Comparison of ENCODE assay signal across 19 cellular contexts in genomic region chr15:63874616-63875015, GRCh38. TPM values are rescaled to one million over a fixed set of nuclear protein-coding genes. Genes with fewer than 3 reads are reported as not detected.
DNase-seq lines count a peak whose midpoint lies in the region; ATAC-seq and TF ChIP-seq lines count a peak whose summit lies in the region.
"Had no signal": no experiment of that assay in that cellular context is flagged by ENCODE, and none has a peak within 500 bp of the region (broad histone marks: within the 10 kb centered on the region; RNA-seq: fewer than 3 reads in every experiment).

No MANE protein-coding gene starts in this region.

- no peak overlapping the region for H3K27ac ChIP-seq in trophoblast cell (ENCODE audit: low read depth, low read length)
- H3K27ac ChIP-seq in left ventricle myocardium inferior (replicated peaks): no peak overlapping the region
- H3K27ac ChIP-seq: GM23248 had no signal

- H4K91ac ChIP-seq in trophoblast cell (ENCODE audit: low read depth, low read length): no peak overlapping the region

- DNase-seq in M059J (ENCODE audit: low read depth) (peak; percentile 33), epithelial cell of esophagus (ENCODE audit: low read depth) (peak; percentile 49), trophoblast cell (peak; percentile 98 to 99), left ventricle myocardium inferior (no peak)
- no peak for DNase-seq in activated CD4-positive, alpha-beta T cell treated with anti-CD3 and anti-CD28 coated beads, Interleukin-2, amount 50 U/mL, for 4 hours
- DNase-seq: ACHN; BE2C; C1 segment of cervical spinal cord; CD4-positive, CD25-positive, alpha-beta regulatory T cell; CD8-positive, alpha-beta memory T cell; COR-L47; DMS 273 treated with DMSO at 0.1 percent for 48 hours; DMS53; DND-41; EL; GM23248; HCEC 1CT had no signal

- H3K14ac ChIP-seq in trophoblast cell (ENCODE audit: low read length): no peak overlapping the region

- no peak overlapping the region for H3K18ac ChIP-seq in trophoblast cell (ENCODE audit: low read length)

- no peak overlapping the region for H3K4ac ChIP-seq in trophoblast cell (ENCODE audit: low read depth, low read length)

- TF ChIP-seq CTCF in epithelial cell of esophagus (IDR thresholded peaks at IDR 0.05; ENCODE audit: insufficient read depth, low read depth, low read length, missing control alignments): no peak
- no peak for TF ChIP-seq CTCF in left ventricle myocardium inferior (IDR thresholded peaks at IDR 0.05; ENCODE audit: borderline replicate concordance)

- no CpG with 5 or more reads among the region's 4 CpGs for WGBS in trophoblast cell (ENCODE audit: extremely low coverage, insufficient coverage, insufficient read length)

- H3K27me3 ChIP-seq in trophoblast cell (ENCODE audit: insufficient read depth, low read length) (no peaks in the 10 kb centered on the region), left ventricle myocardium inferior (ENCODE audit: low read depth) (no peaks in the 10 kb centered on the region)
- H3K27me3 ChIP-seq: BE2C had no signal

- H4K12ac ChIP-seq in trophoblast cell (ENCODE audit: low read depth, low read length): no peak overlapping the region

- H4K8ac ChIP-seq in trophoblast cell (ENCODE audit: low read depth, low read length): no peak overlapping the region

- H3K79me2 ChIP-seq in trophoblast cell (ENCODE audit: control insufficient read depth, insufficient read depth, low read length, poor library complexity): peaks cover 1% of the 10 kb centered on the region

- H2BK120ac ChIP-seq in trophoblast cell (ENCODE audit: insufficient read depth, low read length, poor library complexity): no peak overlapping the region

- H3K4me3 ChIP-seq in epithelial cell of esophagus (ENCODE audit: low read length) (no peak overlapping the region), trophoblast cell (ENCODE audit: low read depth, low read length) (no peak overlapping the region), left ventricle myocardium inferior (no peak overlapping the region)
- H3K4me3 ChIP-seq: GM23248 had no signal

- H3K4me1 ChIP-seq in trophoblast cell (ENCODE audit: control insufficient read depth in 1 of 2, insufficient read depth in 2 of 2, low read length in 2 of 2) (peaks cover 8 to 18% of the 10 kb centered on the region in 2 experiments), left ventricle myocardium inferior (no peaks in the 10 kb centered on the region)
- H3K4me1 ChIP-seq: BE2C had no signal

- no peak overlapping the region for H3K4me2 ChIP-seq in trophoblast cell (ENCODE audit: low read length)

- H2AK5ac ChIP-seq in trophoblast cell (ENCODE audit: low read length): no peak overlapping the region

- H3K9me3 ChIP-seq in trophoblast cell (ENCODE audit: insufficient read depth, low read depth, low read length) (peaks cover 1% of the 10 kb centered on the region), left ventricle myocardium inferior (replicated peaks) (peaks cover 8% of the 10 kb centered on the region)
- H3K9me3 ChIP-seq: BE2C had no signal

- peaks cover 23% of the 10 kb centered on the region for H3K79me1 ChIP-seq in trophoblast cell (ENCODE audit: low read length)

- no peak overlapping the region for H3K23ac ChIP-seq in trophoblast cell (ENCODE audit: low read length)

- H2BK12ac ChIP-seq in trophoblast cell (ENCODE audit: low read length): no peak overlapping the region

- intact Hi-C loops in left ventricle myocardium inferior (cut with micrococcal nuclease): no loop called here

- H3K9ac ChIP-seq in trophoblast cell (ENCODE audit: low read length): no peak overlapping the region
- H3K9ac ChIP-seq: GM23248 had no signal

- no peak for ATAC-seq in GM18520 (IDR thresholded peaks at IDR 0.05; ENCODE audit: unreplicated experiment)
- ATAC-seq: HepG2 had no signal

- no peak overlapping the region for H2BK5ac ChIP-seq in trophoblast cell (ENCODE audit: low read depth, low read length, poor library complexity)

- no peaks in the 10 kb centered on the region for H3K36me3 ChIP-seq in trophoblast cell (ENCODE audit: control insufficient read depth in 1 of 2, insufficient read depth in 2 of 2, low read length in 2 of 2)
- H3K36me3 ChIP-seq in left ventricle myocardium inferior: no peaks in the 10 kb centered on the region
- H3K36me3 ChIP-seq: BE2C had no signal

- no peak overlapping the region for H2AFZ ChIP-seq in trophoblast cell (ENCODE audit: insufficient read depth, low read length, poor library complexity)
- H2AFZ ChIP-seq: GM23248 had no signal

RNA-seq across cellular contexts. Expression of gene HERC1, which starts 40.9 kb away (rescaled TPM):
- 58.1 and 65.2 TPM in 2 replicates for total RNA-seq in M059J (2014; rRNA removed; shearing (Covaris generic))
- polyA plus RNA-seq in trophoblast cell (2013): 29.8 and 34.2 TPM in 2 replicates
- total RNA-seq in left ventricle myocardium inferior: 67.6 TPM

Comparison
In these comparisons a context has a peak if more than half of its experiments do, and no peak if none do; other contexts are left out.
1. DNase-seq: peak in M059J (single experiment), epithelial cell of esophagus (single experiment) and trophoblast cell (2 of 2); none in activated CD4-positive, alpha-beta T cell treated with anti-CD3 and anti-CD28 coated beads, Interleukin-2, amount 50 U/mL, for 4 hours (0 of 2) and left ventricle myocardium inferior (single experiment).